8 cellular contexts compared by ENCODE assay signal in the genomic region with DNA sequence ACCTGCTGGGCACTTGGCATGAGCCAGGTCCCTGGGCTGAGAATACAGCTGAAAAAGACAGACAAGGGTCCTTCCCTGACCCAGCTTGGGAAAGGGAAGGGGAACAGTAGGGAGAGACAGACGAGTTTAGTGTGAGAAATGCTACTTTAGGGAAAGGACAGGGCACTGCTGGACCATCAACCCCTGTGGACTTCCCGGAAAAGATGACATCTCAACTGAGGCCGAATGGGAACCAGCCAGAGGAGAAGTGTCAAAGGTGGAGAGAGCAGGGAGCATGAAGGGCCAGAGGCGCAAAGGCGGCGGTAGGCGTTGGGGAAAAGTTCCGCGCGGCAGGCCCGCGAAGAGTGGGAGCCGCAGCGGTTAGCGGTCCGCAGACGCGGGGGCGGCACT. TPM values are rescaled to one million over a fixed set of nuclear protein-coding genes. Genes with fewer than 3 reads are reported as not detected.
DNase-seq lines count a peak whose midpoint lies in the region; ATAC-seq and TF ChIP-seq lines count a peak whose summit lies in the region.

No MANE protein-coding gene starts in this region.

- ATAC-seq in GM18520 (IDR thresholded peaks at IDR 0.05; ENCODE audit: unreplicated experiment), result no peak

- peak overlapping the region; percentile 90 for H3K27ac Mint-ChIP-seq in activated naive CD8-positive, alpha-beta T cell treated with anti-CD3 and anti-CD28 coated beads for 36 hours

- H3K27ac ChIP-seq in liver (ENCODE audit: low read depth in 1 of 2, low read length in 2 of 2), result peak overlapping the region; percentile 63 to 74
- H3K27ac ChIP-seq in tibial nerve, result peak overlapping the region; percentile 84 to 91 (median 90)

- TF ChIP-seq POLR2A in tibial nerve (IDR thresholded peaks at IDR 0.05), result no peak

- no peaks in the 10 kb centered on the region for H3K9me3 ChIP-seq in liver (ENCODE audit: control insufficient read depth in 4 of 4, low read length in 3 of 4)
- H3K9me3 ChIP-seq in tibial nerve, result no peaks in the 10 kb centered on the region

- peaks cover 14% of the 10 kb centered on the region for H3K36me3 Mint-ChIP-seq in activated naive CD8-positive, alpha-beta T cell treated with anti-CD3 and anti-CD28 coated beads for 36 hours

- peak overlapping the region; percentile 99 for H3K4me3 Mint-ChIP-seq in activated naive CD8-positive, alpha-beta T cell treated with anti-CD3 and anti-CD28 coated beads for 36 hours

- CTCF ChIA-PET in HEK293T (lab: Yijun Ruan, JAX), result no interaction called here

- no peak for TF ChIP-seq RAD21 in liver (IDR thresholded peaks at IDR 0.05)

- DNase-seq in AG10803 (ENCODE audit: low read depth) (no peak), HEK293T (ENCODE audit: extremely low spot score) (peak; percentile 39), tibial nerve (ENCODE audit: low spot score in 2 of 2) (no peak), NCI-H345 (lab: John Stamatoyannopoulos, UW) (no peak), HK-2 (ENCODE audit: unreplicated experiment) (no peak)
- peak; percentile 67 for DNase-seq in activated naive CD8-positive, alpha-beta T cell treated with anti-CD3 and anti-CD28 coated beads for 36 hours

- WGBS in liver, result under 1% methylated on average over 19 of the region's 19 CpGs
- 0 to 1% methylated on average over 14 to 19 of the region's 19 CpGs for WGBS in tibial nerve, 2 donors

- H3K4me3 ChIP-seq in AG10803 (ENCODE audit: low read length) (peak overlapping the region; percentile 83), liver (ENCODE audit: low read depth in 1 of 3, low read length in 3 of 3) (peak overlapping the region; percentile 84 to 92 (median 85)), tibial nerve (peak overlapping the region; percentile 77 to 97 (median 89))

- TF ChIP-seq EP300 in tibial nerve (IDR thresholded peaks at IDR 0.05), result no peak

- H3K4me1 ChIP-seq in liver (ENCODE audit: control insufficient read depth in 4 of 4, insufficient read depth in 4 of 4, low read length in 3 of 4) (peaks cover 1 to 25% (median 16%) of the 10 kb centered on the region in 4 donors), tibial nerve (peaks cover 0 to 55% (median 16%) of the 10 kb centered on the region in 4 donors)

- peak overlapping the region; percentile 73 to 92 for H3K9ac ChIP-seq in liver (ENCODE audit: low read depth in 1 of 2, low read length in 2 of 2)

- H3K4me1 Mint-ChIP-seq in activated naive CD8-positive, alpha-beta T cell treated with anti-CD3 and anti-CD28 coated beads for 36 hours, result peaks cover 20% of the 10 kb centered on the region

- H3K27me3 ChIP-seq in liver (ENCODE audit: control insufficient read depth in 4 of 4, insufficient read depth in 4 of 4, low read length in 3 of 4), result no peaks in the 10 kb centered on the region
- no peaks in the 10 kb centered on the region for H3K27me3 ChIP-seq in tibial nerve

- H3K27me3 Mint-ChIP-seq in activated naive CD8-positive, alpha-beta T cell treated with anti-CD3 and anti-CD28 coated beads for 36 hours, result no peaks in the 10 kb centered on the region

- H3K9me3 Mint-ChIP-seq in activated naive CD8-positive, alpha-beta T cell treated with anti-CD3 and anti-CD28 coated beads for 36 hours, result no peaks in the 10 kb centered on the region

- TF ChIP-seq CTCF in AG10803 (conservative IDR thresholded peaks at IDR 0.05; ENCODE audit: low read length), result no peak
- no peak for TF ChIP-seq CTCF in liver (IDR thresholded peaks at IDR 0.05; ENCODE audit: low read depth, low read length, missing input control)
- no peak for TF ChIP-seq CTCF in tibial nerve (IDR thresholded peaks at IDR 0.05)

- H3K36me3 ChIP-seq in liver (ENCODE audit: control insufficient read depth in 4 of 4, insufficient read depth in 3 of 4, low read depth in 1 of 4, low read length in 3 of 4) (peaks cover 0 to 21% (median 17%) of the 10 kb centered on the region in 4 donors), tibial nerve (peaks cover 0 to 33% (median 10%) of the 10 kb centered on the region in 3 donors)

- POLR2A ChIA-PET in HEK293T (lab: Yijun Ruan, JAX), result no interaction called here

TF ChIP-seq in HEK293T, 16 proteins besides CTCF, POLR2A, EP300 and RAD21:
- TF ChIP-seq SUZ12 (IDR thresholded peaks at IDR 0.05), result no peak
- TF ChIP-seq NFRKB (IDR thresholded peaks at IDR 0.05), result no peak
- TF ChIP-seq CTBP1 (IDR thresholded peaks at IDR 0.05; ENCODE audit: borderline replicate concordance), result no peak
- no peak for TF ChIP-seq FOXK2 (IDR thresholded peaks at IDR 0.05)
- no peak for TF ChIP-seq TARDBP (IDR thresholded peaks at IDR 0.05)
- TF ChIP-seq, protein P1, sequence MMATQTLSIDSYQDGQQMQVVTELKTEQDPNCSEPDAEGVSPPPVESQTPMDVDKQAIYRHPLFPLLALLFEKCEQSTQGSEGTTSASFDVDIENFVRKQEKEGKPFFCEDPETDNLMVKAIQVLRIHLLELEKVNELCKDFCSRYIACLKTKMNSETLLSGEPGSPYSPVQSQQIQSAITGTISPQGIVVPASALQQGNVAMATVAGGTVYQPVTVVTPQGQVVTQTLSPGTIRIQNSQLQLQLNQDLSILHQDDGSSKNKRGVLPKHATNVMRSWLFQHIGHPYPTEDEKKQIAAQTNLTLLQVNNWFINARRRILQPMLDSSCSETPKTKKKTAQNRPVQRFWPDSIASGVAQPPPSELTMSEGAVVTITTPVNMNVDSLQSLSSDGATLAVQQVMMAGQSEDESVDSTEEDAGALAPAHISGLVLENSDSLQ (IDR thresholded peaks at IDR 0.05), result no peak
- no peak for TF ChIP-seq FOXA1 (IDR thresholded peaks at IDR 0.05)
- no peak for TF ChIP-seq ARNT (IDR thresholded peaks at IDR 0.05)
- no peak for TF ChIP-seq LEF1 (IDR thresholded peaks at IDR 0.05; ENCODE audit: borderline replicate concordance)
- no peak for TF ChIP-seq FOXM1 (IDR thresholded peaks at IDR 0.05; ENCODE audit: borderline replicate concordance)
- TF ChIP-seq ZNF384 (IDR thresholded peaks at IDR 0.05), result no peak
- TF ChIP-seq HDGF (IDR thresholded peaks at IDR 0.05; ENCODE audit: borderline replicate concordance), result no peak
- TF ChIP-seq SP1 (IDR thresholded peaks at IDR 0.05), result no peak
- no peak for TF ChIP-seq BHLHE40 (IDR thresholded peaks at IDR 0.05; ENCODE audit: borderline replicate concordance)
- no peak for TF ChIP-seq L3MBTL2 (conservative IDR thresholded peaks at IDR 0.05)
- no peak for TF ChIP-seq ELF4 (IDR thresholded peaks at IDR 0.05)

TF ChIP-seq in liver, 16 proteins besides CTCF, POLR2A, EP300 and RAD21:
- TF ChIP-seq, protein P2, sequence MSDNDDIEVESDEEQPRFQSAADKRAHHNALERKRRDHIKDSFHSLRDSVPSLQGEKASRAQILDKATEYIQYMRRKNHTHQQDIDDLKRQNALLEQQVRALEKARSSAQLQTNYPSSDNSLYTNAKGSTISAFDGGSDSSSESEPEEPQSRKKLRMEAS (IDR thresholded peaks at IDR 0.05), result no peak
- no peak for TF ChIP-seq SP1 (IDR thresholded peaks at IDR 0.05)
- no peak for TF ChIP-seq FOXA2 (IDR thresholded peaks at IDR 0.05)
- TF ChIP-seq, protein P3, sequence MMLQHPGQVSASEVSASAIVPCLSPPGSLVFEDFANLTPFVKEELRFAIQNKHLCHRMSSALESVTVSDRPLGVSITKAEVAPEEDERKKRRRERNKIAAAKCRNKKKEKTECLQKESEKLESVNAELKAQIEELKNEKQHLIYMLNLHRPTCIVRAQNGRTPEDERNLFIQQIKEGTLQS (IDR thresholded peaks at IDR 0.05), result no peak
- TF ChIP-seq FOXA1 (IDR thresholded peaks at IDR 0.05), result no peak
- TF ChIP-seq EGR1 (IDR thresholded peaks at IDR 0.05; ENCODE audit: low read depth in 2 of 2), result peak in 1 of 2 donors; percentile 38
- TF ChIP-seq, protein P4, sequence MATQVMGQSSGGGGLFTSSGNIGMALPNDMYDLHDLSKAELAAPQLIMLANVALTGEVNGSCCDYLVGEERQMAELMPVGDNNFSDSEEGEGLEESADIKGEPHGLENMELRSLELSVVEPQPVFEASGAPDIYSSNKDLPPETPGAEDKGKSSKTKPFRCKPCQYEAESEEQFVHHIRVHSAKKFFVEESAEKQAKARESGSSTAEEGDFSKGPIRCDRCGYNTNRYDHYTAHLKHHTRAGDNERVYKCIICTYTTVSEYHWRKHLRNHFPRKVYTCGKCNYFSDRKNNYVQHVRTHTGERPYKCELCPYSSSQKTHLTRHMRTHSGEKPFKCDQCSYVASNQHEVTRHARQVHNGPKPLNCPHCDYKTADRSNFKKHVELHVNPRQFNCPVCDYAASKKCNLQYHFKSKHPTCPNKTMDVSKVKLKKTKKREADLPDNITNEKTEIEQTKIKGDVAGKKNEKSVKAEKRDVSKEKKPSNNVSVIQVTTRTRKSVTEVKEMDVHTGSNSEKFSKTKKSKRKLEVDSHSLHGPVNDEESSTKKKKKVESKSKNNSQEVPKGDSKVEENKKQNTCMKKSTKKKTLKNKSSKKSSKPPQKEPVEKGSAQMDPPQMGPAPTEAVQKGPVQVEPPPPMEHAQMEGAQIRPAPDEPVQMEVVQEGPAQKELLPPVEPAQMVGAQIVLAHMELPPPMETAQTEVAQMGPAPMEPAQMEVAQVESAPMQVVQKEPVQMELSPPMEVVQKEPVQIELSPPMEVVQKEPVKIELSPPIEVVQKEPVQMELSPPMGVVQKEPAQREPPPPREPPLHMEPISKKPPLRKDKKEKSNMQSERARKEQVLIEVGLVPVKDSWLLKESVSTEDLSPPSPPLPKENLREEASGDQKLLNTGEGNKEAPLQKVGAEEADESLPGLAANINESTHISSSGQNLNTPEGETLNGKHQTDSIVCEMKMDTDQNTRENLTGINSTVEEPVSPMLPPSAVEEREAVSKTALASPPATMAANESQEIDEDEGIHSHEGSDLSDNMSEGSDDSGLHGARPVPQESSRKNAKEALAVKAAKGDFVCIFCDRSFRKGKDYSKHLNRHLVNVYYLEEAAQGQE (IDR thresholded peaks at IDR 0.05), result no peak
- no peak for TF ChIP-seq JUND (IDR thresholded peaks at IDR 0.05)
- TF ChIP-seq HNF4G (IDR thresholded peaks at IDR 0.05), result no peak
- TF ChIP-seq HNF4A (conservative IDR thresholded peaks at IDR 0.05), result peak in 1 of 2 donors; percentile 26
- TF ChIP-seq RXRA (IDR thresholded peaks at IDR 0.05), result no peak

RNA-seq across cellular contexts. Expression of a gene that starts 0.6 kb away (rescaled TPM):
- total RNA-seq in activated naive CD8-positive, alpha-beta T cell treated with anti-CD3 and anti-CD28 coated beads for 36 hours, result 10 to 100 TPM; 81.6 to 87.2 TPM
- total RNA-seq in liver, result 10 to 100 TPM; 15.0 to 54.8 TPM
- polyA plus RNA-seq in liver, result 10 to 100 TPM; 14.2 to 33.8 TPM
- 10 to 100 TPM; 36.1 to 38.7 (median 37.0) TPM for total RNA-seq in tibial nerve

RNA-seq across cellular contexts. Expression of a gene that starts 15.6 kb away (rescaled TPM):
- under 1 TPM; 0.21 to 0.38 TPM for total RNA-seq in activated naive CD8-positive, alpha-beta T cell treated with anti-CD3 and anti-CD28 coated beads for 36 hours
- under 1 TPM; 0.33 to 0.50 TPM for total RNA-seq in liver
- under 1 TPM; 0.29 to 0.46 TPM for polyA plus RNA-seq in liver
- total RNA-seq in tibial nerve, result 1 to 10 TPM; 1.3 to 9.0 (median 2.7) TPM

RNA-seq across cellular contexts. Expression of a gene that starts 58.4 kb away (rescaled TPM):
- not detected for total RNA-seq in activated naive CD8-positive, alpha-beta T cell treated with anti-CD3 and anti-CD28 coated beads for 36 hours
- total RNA-seq in liver (not detected), tibial nerve (1 to 10 TPM in 2 of 4 donors, not detected in 2; 1.2 to 2.5 TPM)
- not detected for polyA plus RNA-seq in liver

Comparison
In these comparisons a context has a peak if more than half of its experiments do, and no peak if none do; other contexts are left out.
1. DNase-seq: peak in HEK293T (single experiment) and activated naive CD8-positive, alpha-beta T cell treated with anti-CD3 and anti-CD28 coated beads for 36 hours (single experiment); none in AG10803 (single experiment), tibial nerve (0 of 2), NCI-H345 (single experiment) and HK-2 (single experiment).
2. Peak in every context shown above with its lines, with median percentiles within 50 percentile points of each other: H3K4me3 ChIP-seq.